ENCODE assay signal across 20 cellular contexts in genomic region chr15:31892513-31892912, GRCh38. TPM values are rescaled to one million over a fixed set of nuclear protein-coding genes. Genes with fewer than 3 reads are reported as not detected.
"Had no signal": no experiment of that assay in that cellular context is flagged by ENCODE, and none has a peak within 500 bp of the region (broad histone marks: within the 10 kb centered on the region; RNA-seq: fewer than 3 reads in every experiment).

No MANE protein-coding gene starts in this region.

- H3K9me3 ChIP-seq: SK-N-SH had no signal

- DNase-seq: KBM-7, MV-4-11, NCI-H1048, NCI-H1105, NCI-H1417, NCI-H1436 treated with DMSO at 0.1 percent for 48 hours, NCI-H1694, NCI-H187 treated with DMSO at 0.1 percent for 48 hours, NCI-H2029 treated with DMSO at 0.1 percent for 48 hours, NCI-H2171 treated with DMSO at 0.1 percent for 48 hours, NCI-H345, NCI-H446 treated with DMSO at 0.1 percent for 48 hours, NCI-H510A treated with DMSO at 0.1 percent for 48 hours, NCI-H526, NCI-H748 treated with DMSO at 0.1 percent for 48 hours, SHP77, SK-N-SH, SW 1271 had no signal

- H3K27ac ChIP-seq: RWPE1 had no signal

RNA-seq across cellular contexts. Expression of gene OTUD7A, which starts 22.0 kb away (rescaled TPM):
- total RNA-seq: LHCN-M2 had no signal
